8 cellular contexts compared by ENCODE assay signal in genomic region chr16:89031715-89032659, GRCh38. TPM values are rescaled to one million over a fixed set of nuclear protein-coding genes. Genes with fewer than 3 reads are reported as not detected.
DNase-seq lines count a peak whose midpoint lies in the region; ATAC-seq and TF ChIP-seq lines count a peak whose summit lies in the region.

No MANE protein-coding gene starts in this region.

- no peak overlapping the region for H3K4me3 Mint-ChIP-seq in Calu3 (ENCODE audit: low read depth, unreplicated experiment)
- H3K4me3 Mint-ChIP-seq in activated CD4-positive, alpha-beta T cell treated with anti-CD3 and anti-CD28 coated beads for 36 hours, result peak overlapping the region; percentile 39

- DNase-seq in Calu3, result peak; percentile 42
- DNase-seq in activated CD4-positive, alpha-beta T cell treated with anti-CD3 and anti-CD28 coated beads for 36 hours, result peak; percentile 76
- peak; percentile 72 for DNase-seq in germinal center (ENCODE audit: low spot score)
- peak; percentile 60 for DNase-seq in stimulated activated CD8-positive, alpha-beta memory T cell treated with anti-CD3 and anti-CD28 coated beads, Interleukin-4, amount 100 ng/mL, for 48 hours
- no peak for DNase-seq in NCI-H1105 treated with DMSO at 0.1 percent for 48 hours (lab: John Stamatoyannopoulos, UW)
- no peak for DNase-seq in HCEC 1CT
- no peak for DNase-seq in superior temporal gyrus (ENCODE audit: extremely low spot score)

- CTCF ChIA-PET in Calu3 (lab: Charles Lee), result no interaction called here
- CTCF ChIA-PET in activated CD4-positive, alpha-beta T cell treated with anti-CD3 and anti-CD28 coated beads for 36 hours (lab: Charles Lee), result interaction anchor here (1.2 kb wide), 1 partner anchor 65 kb away, joined by 3 read pairs; no protein-coding TSS in a partner anchor

- intact Hi-C loops in Calu3 (cut with micrococcal nuclease; ENCODE audit: unreplicated experiment), result no loop called here
- intact Hi-C loops in activated CD4-positive, alpha-beta T cell treated with anti-CD3 and anti-CD28 coated beads for 36 hours (cut with DNase I, micrococcal nuclease), result loop anchor here (1.0 to 5.0 kb wide), 2 partner anchors 12 to 40 kb away; no protein-coding TSS in a partner anchor

- POLR2A ChIA-PET in activated CD4-positive, alpha-beta T cell treated with anti-CD3 and anti-CD28 coated beads for 36 hours (lab: Charles Lee), result no interaction called here

- TF ChIP-seq CTCF in Calu3 (IDR thresholded peaks at IDR 0.05; ENCODE audit: unreplicated experiment), result no peak

- H3K27ac Mint-ChIP-seq in Calu3 (ENCODE audit: unreplicated experiment), result no peak overlapping the region
- H3K27ac Mint-ChIP-seq in activated CD4-positive, alpha-beta T cell treated with anti-CD3 and anti-CD28 coated beads for 36 hours, result peak overlapping the region; percentile 87

- H3K36me3 Mint-ChIP-seq in Calu3 (ENCODE audit: insufficient read depth, unreplicated experiment), result peaks cover 5% of the 10 kb centered on the region
- peaks cover 5% of the 10 kb centered on the region for H3K36me3 Mint-ChIP-seq in activated CD4-positive, alpha-beta T cell treated with anti-CD3 and anti-CD28 coated beads for 36 hours (ENCODE audit: low read depth)

- BruUV-seq in Calu3 (replicated peaks; lab: Mats Ljungman, UMichigan), result no TSS peak

- peak; percentile 71 for ATAC-seq in HG03060 (IDR thresholded peaks at IDR 0.05; ENCODE audit: low read depth, unreplicated experiment)
- peak; percentile 94 for ATAC-seq in activated CD4-positive, alpha-beta T cell treated with anti-CD3 and anti-CD28 coated beads for 36 hours

- peaks cover 77% of the 10 kb centered on the region for H3K27me3 Mint-ChIP-seq in Calu3 (ENCODE audit: unreplicated experiment)
- peaks cover 3% of the 10 kb centered on the region for H3K27me3 Mint-ChIP-seq in activated CD4-positive, alpha-beta T cell treated with anti-CD3 and anti-CD28 coated beads for 36 hours

- peaks cover 12% of the 10 kb centered on the region for H3K4me1 Mint-ChIP-seq in Calu3 (ENCODE audit: low read depth, unreplicated experiment)
- H3K4me1 Mint-ChIP-seq in activated CD4-positive, alpha-beta T cell treated with anti-CD3 and anti-CD28 coated beads for 36 hours, result peaks cover 51% of the 10 kb centered on the region

- H3K9me3 Mint-ChIP-seq in Calu3 (ENCODE audit: low read depth, unreplicated experiment), result peaks cover 3% of the 10 kb centered on the region
- peaks cover 7% of the 10 kb centered on the region for H3K9me3 Mint-ChIP-seq in activated CD4-positive, alpha-beta T cell treated with anti-CD3 and anti-CD28 coated beads for 36 hours (ENCODE audit: low read depth)

RNA-seq across cellular contexts. Expression of gene CBFA2T3, which starts 55.0 kb away (rescaled TPM):
- not detected in 2 replicates for total RNA-seq in Calu3 (2022)
- total RNA-seq in activated CD4-positive, alpha-beta T cell treated with anti-CD3 and anti-CD28 coated beads for 36 hours, result under 1 TPM; 0.30 to 0.34 TPM

Comparison
In these comparisons a context has a peak if more than half of its experiments do, and no peak if none do; other contexts are left out.
1. DNase-seq: peak in Calu3 (single experiment), activated CD4-positive, alpha-beta T cell treated with anti-CD3 and anti-CD28 coated beads for 36 hours (single experiment), germinal center (single experiment) and stimulated activated CD8-positive, alpha-beta memory T cell treated with anti-CD3 and anti-CD28 coated beads, Interleukin-4, amount 100 ng/mL, for 48 hours (single experiment); none in NCI-H1105 treated with DMSO at 0.1 percent for 48 hours (single experiment), HCEC 1CT (single experiment) and superior temporal gyrus (single experiment).